ENCODE assay signal across 9 cellular contexts in genomic region chr4:40196724-40197281, GRCh38. TPM values are rescaled to one million over a fixed set of nuclear protein-coding genes. Genes with fewer than 3 reads are reported as not detected.
DNase-seq lines count a peak whose midpoint lies in the region; ATAC-seq, FAIRE-seq and TF ChIP-seq lines count a peak whose summit lies in the region.
"Had no signal": no experiment of that assay in that cellular context is flagged by ENCODE, and none has a peak within 500 bp of the region (broad histone marks: within the 10 kb centered on the region; RNA-seq: fewer than 3 reads in every experiment).

Gene RHOH (plus strand): TSS chr4:40197031. CDS start chr4:40243387, 46,356 bp downstream.

- H3K56ac ChIP-seq in H1 (replicated peaks; ENCODE audit: insufficient read length, low read depth, low read length): no peak within 1 kb of the TSS

- no peaks in the 10 kb centered on the region for H3K9me3 ChIP-seq in H1 (ENCODE audit: insufficient read depth in 2 of 2, low read depth in 1 of 2, low read length in 1 of 2)
- H3K9me3 ChIP-seq: adrenal gland had no signal

- no peaks in the 10 kb centered on the region for H4K20me1 ChIP-seq in H1 (replicated peaks in 1 of 2; ENCODE audit: control insufficient read depth in 1 of 2, insufficient read depth in 2 of 2, low read length in 2 of 2)

- H3K23ac ChIP-seq in H1 (ENCODE audit: insufficient read length): no peak within 1 kb of the TSS

- no peaks in the 10 kb centered on the region for H3K79me1 ChIP-seq in H1 (ENCODE audit: low read depth, low read length)

- peak within 1 kb of the TSS; percentile 88; the same call in 1 of the 2 replicates for H3K27ac ChIP-seq in H1 (ENCODE audit: low read depth, low read length)
- H3K27ac ChIP-seq: adrenal gland had no signal

- POLR2A ChIA-PET in H1 (lab: Charles Lee; ENCODE audit: partially characterized antibody): interaction anchor here (0.7 to 1.4 kb wide), 3 partner anchors 34 to 140 kb away, joined by 3 to 6 read pairs (median 3); partner anchors contain the start of gene N4BP2

- 16% methylated on average over 14 of the region's 14 CpGs; no CpG with 5 or more reads in 1 of the 2 experiments for WGBS in H1 (ENCODE audit: extremely low coverage in 1 of 2, insufficient coverage in 1 of 2, insufficient read length in 1 of 2, insufficient replicate concordance in 2 of 2, low coverage in 1 of 2, low lambda C conversion rate in 2 of 2, missing lambda C conversion rate in 1 of 2), 2 experiments

- H2BK20ac ChIP-seq in H1 (ENCODE audit: low read length): peak within 1 kb of the TSS; percentile 62; the same call in 1 of the 2 replicates

- peak within 1 kb of the TSS; percentile 44 to 63 for H3K4me2 ChIP-seq in H1 (ENCODE audit: insufficient read depth in 1 of 2, low read depth in 2 of 2, low read length in 2 of 2)

- no peak for TF ChIP-seq CTCF in H1 (IDR thresholded peaks at IDR 0.05; ENCODE audit: control extremely low read depth in 1 of 3, insufficient read depth in 1 of 3, low read depth in 1 of 3, low read length in 3 of 3)

- peak within 1 kb of the TSS; percentile 29 for H4K91ac ChIP-seq in H1 (replicated peaks; ENCODE audit: insufficient read length, low read length)

- TF ChIP-seq POLR2A in H1 (IDR thresholded peaks at IDR 0.05; ENCODE audit: control extremely low read depth in 1 of 2, low read depth in 2 of 2, low read length in 2 of 2): peak in 1 of 2 experiments; percentile 56; a peak in 2 of 3 replicates

- H2BK120ac ChIP-seq in H1 (replicated peaks; ENCODE audit: low read depth, low read length): peak within 1 kb of the TSS; percentile 34

- CTCF ChIA-PET in H1 (lab: Charles Lee; ENCODE audit: partially characterized antibody): interaction anchor here (1.1 kb wide), 1 partner anchor 32 kb away, joined by 5 read pairs; no protein-coding TSS in a partner anchor

- no peak within 1 kb of the TSS for H2AK5ac ChIP-seq in H1 (ENCODE audit: low read depth, low read length)

- no peak within 1 kb of the TSS for H3K14ac ChIP-seq in H1 (ENCODE audit: insufficient read length)

- H3K4me1 ChIP-seq in H1 (replicated peaks in 1 of 4; ENCODE audit: control insufficient read depth in 3 of 4, insufficient read depth in 4 of 4, low read length in 3 of 4): peaks cover 8 to 37% (median 19%) of the 10 kb centered on the region in 4 experiments
- H3K4me1 ChIP-seq: adrenal gland had no signal

- peak; percentile 28 for FAIRE-seq in H1 (lab: Jason Lieb, UNC)

- H3K36me3 ChIP-seq in H1 (ENCODE audit: control insufficient read depth in 2 of 4, insufficient read depth in 4 of 4, low read length in 3 of 4): no peaks in the 10 kb centered on the region
- H3K36me3 ChIP-seq: adrenal gland had no signal

- H2BK5ac ChIP-seq in H1 (ENCODE audit: low read depth, low read length): peak within 1 kb of the TSS; percentile 79; the same call in 1 of the 2 replicates

- no peaks in the 10 kb centered on the region for H3K27me3 ChIP-seq in H1 (replicated peaks in 1 of 4; ENCODE audit: control insufficient read depth in 3 of 4, extremely low read depth in 1 of 4, insufficient read depth in 3 of 4, low read length in 3 of 4)
- H3K27me3 ChIP-seq: adrenal gland had no signal

- no peak within 1 kb of the TSS for H4K5ac ChIP-seq in H1 (ENCODE audit: insufficient read length, low read depth, low read length)

- H3K4me3 ChIP-seq in H1 (ENCODE audit: extremely low read depth in 1 of 4, insufficient read depth in 2 of 4, low read depth in 3 of 4, low read length in 4 of 4): peak within 1 kb of the TSS in 3 of 4 experiments; percentile 15 to 50 (median 27); a peak in 6 of 8 replicates

- DNase-seq in DMS53 (lab: John Stamatoyannopoulos, UW): peak; percentile 18
- no peak for DNase-seq in DMS53 treated with DMSO at 0.1 percent for 48 hours (lab: John Stamatoyannopoulos, UW; ENCODE audit: unreplicated experiment)
- peak; percentile 57 for DNase-seq in activated CD4-positive, CD25-positive, alpha-beta regulatory T cell treated with anti-CD3 and anti-CD28 coated beads, Interleukin-2, amount 50 U/mL, for 16 hours (ENCODE audit: low read depth, low spot score)
- peak in 1 of 2 experiments; percentile 58 for DNase-seq in H1 (ENCODE audit: low read depth in 1 of 2, low spot score in 2 of 2)
- DNase-seq in stimulated activated CD8-positive, alpha-beta memory T cell treated with anti-CD3 and anti-CD28 coated beads, Interleukin-12 subunit alpha, Interleukin-12 subunit beta, amount 100 ng/mL, for 4 hours (ENCODE audit: low read depth): peak; percentile 57
- DNase-seq in mucosa of gallbladder (ENCODE audit: low spot score): no peak
- DNase-seq in medulla oblongata (ENCODE audit: extremely low spot score): no peak

- H4K8ac ChIP-seq in H1 (ENCODE audit: extremely low read depth, insufficient read depth, low read length): no peak within 1 kb of the TSS

- no peaks in the 10 kb centered on the region for H3K23me2 ChIP-seq in H1 (ENCODE audit: low read depth, low read length)

- H3K4ac ChIP-seq in H1 (replicated peaks; ENCODE audit: insufficient read length, low read depth, low read length): no peak within 1 kb of the TSS

- no peak for TF ChIP-seq EP300 in H1 (IDR thresholded peaks at IDR 0.05; ENCODE audit: borderline replicate concordance in 1 of 2, low read depth in 2 of 2, low read length in 2 of 2)

- peak within 1 kb of the TSS; percentile 68 for H2AFZ ChIP-seq in H1 (ENCODE audit: low read length)

- peak within 1 kb of the TSS in 2 of 4 experiments; percentile 40 to 58; a peak in 5 of 7 replicates for H3K9ac ChIP-seq in H1 (replicated peaks in 1 of 4; ENCODE audit: extremely low read depth in 1 of 4, low read depth in 3 of 4, low read length in 3 of 4)

- TF ChIP-seq RAD21 in H1 (IDR thresholded peaks at IDR 0.05 in 1 of 2, conservative IDR thresholded peaks at IDR 0.05 in 1 of 2; ENCODE audit: low read depth in 2 of 2, low read length in 2 of 2): no peak

- H3K18ac ChIP-seq in H1 (ENCODE audit: extremely low read depth, low read length): peak within 1 kb of the TSS; percentile 52

- no peak within 1 kb of the TSS for H2BK15ac ChIP-seq in H1 (ENCODE audit: low read length)

- H2BK12ac ChIP-seq in H1 (ENCODE audit: low read depth, low read length): peak within 1 kb of the TSS; percentile 75

- no peak for ATAC-seq in GM21526 (IDR thresholded peaks at IDR 0.05; ENCODE audit: low FRiP score, unreplicated experiment)

- peaks cover 0 to 17% of the 10 kb centered on the region in 2 experiments; a peak in 1 of 4 replicates for H3K79me2 ChIP-seq in H1 (ENCODE audit: control insufficient read depth in 1 of 2, insufficient read depth in 2 of 2, low read length in 2 of 2)

TF ChIP-seq in H1, 55 proteins besides CTCF, POLR2A, EP300 and RAD21:
- TF ChIP-seq TAF1 (IDR thresholded peaks at IDR 0.05; ENCODE audit: low read depth, low read length) (peak; percentile 53), ASH2L (IDR thresholded peaks at IDR 0.05; ENCODE audit: low read length) (peak; percentile 67), MAX (IDR thresholded peaks at IDR 0.05) (peak; percentile 54; the same call in 1 of the 2 replicates), POLR2AphosphoS5 (IDR thresholded peaks at IDR 0.05; ENCODE audit: low read depth, low read length) (0 out of 2 replicates have a peak, but pooled peaks have one; percentile 19), TAF7 (optimal IDR thresholded peaks at IDR 0.05; ENCODE audit: borderline replicate concordance, low read depth, low read length) (peak; percentile 29), NRF1 (IDR thresholded peaks at IDR 0.05; ENCODE audit: low read depth, low read length) (no peak), E2F6 (IDR thresholded peaks at IDR 0.05) (0 out of 2 replicates have a peak, but pooled peaks have one; percentile 25), RFX5 (IDR thresholded peaks at IDR 0.05; ENCODE audit: borderline replicate concordance, low read depth, low read length) (no peak)

RNA-seq across cellular contexts. Expression of gene RHOH, which starts in this region (rescaled TPM):
- 5.8 and 6.9 TPM in 2 replicates for total RNA-seq in H1 (2021; fragmentation: NEBNext Ultra II Directional; extraction: Animal tissue kit (Norgen Biotek cat#: 25700))
- polyA plus RNA-seq in H1 (2011; rRNA removed): 2.5 and 5.9 TPM in 2 replicates
- polyA plus RNA-seq in H1 (2011; cell fraction: cytosol; rRNA removed): 2.8 TPM
- 2.4 TPM for polyA plus RNA-seq in H1 (2011; cell fraction: nucleus; rRNA removed)
- 4.8 to 6.5 TPM (median 5.4 TPM) in 4 replicates for polyA plus RNA-seq in H1 (2012, experiment 1 of 2)
- polyA plus RNA-seq in H1 (2012, experiment 2 of 2): 3.1 TPM
- polyA plus RNA-seq in H1 (2013, experiment 1 of 2): 2.7 TPM
- 2.2 TPM for polyA plus RNA-seq in H1 (2013, experiment 2 of 2)
- polyA minus RNA-seq in H1 (2011; rRNA and poly(A)+ RNA removed): 9.9 and 13.6 TPM in 2 replicates
- polyA minus RNA-seq in H1 (2011; cell fraction: cytosol; rRNA and poly(A)+ RNA removed): 3.4 TPM
- 6.3 TPM for polyA minus RNA-seq in H1 (2011; cell fraction: nucleus; rRNA and poly(A)+ RNA removed)
- total RNA-seq in mucosa of gallbladder: 7.9 TPM

Comparison
In these comparisons a context has a peak if more than half of its experiments do, and no peak if none do; other contexts are left out.
1. DNase-seq: peak in DMS53 (single experiment), activated CD4-positive, CD25-positive, alpha-beta regulatory T cell treated with anti-CD3 and anti-CD28 coated beads, Interleukin-2, amount 50 U/mL, for 16 hours (single experiment) and stimulated activated CD8-positive, alpha-beta memory T cell treated with anti-CD3 and anti-CD28 coated beads, Interleukin-12 subunit alpha, Interleukin-12 subunit beta, amount 100 ng/mL, for 4 hours (single experiment); none in DMS53 treated with DMSO at 0.1 percent for 48 hours (single experiment), mucosa of gallbladder (single experiment) and medulla oblongata (single experiment).